ENCODE assay signal across 7 cellular contexts in genomic region chr12:6764011-6764828, GRCh38. TPM values are rescaled to one million over a fixed set of nuclear protein-coding genes. Genes with fewer than 3 reads are reported as not detected.
DNase-seq lines count a peak whose midpoint lies in the region; ATAC-seq and TF ChIP-seq lines count a peak whose summit lies in the region.

No MANE protein-coding gene starts in this region.

- H3K36me3 Mint-ChIP-seq in osteocyte (ENCODE audit: unreplicated experiment) = no peaks in the 10 kb centered on the region

- H2AFZ ChIP-seq in KMS-11 (ENCODE audit: low read depth) (peak overlapping the region; percentile 52), PC-9 (peak overlapping the region; percentile 70)

- TF ChIP-seq POLR2A in heart left ventricle (IDR thresholded peaks at IDR 0.05) = peak in 1 of 2 donors; percentile 42

- CTCF ChIA-PET in PC-9 (lab: Charles Lee) = interaction anchor here (0.7 to 4.8 kb wide), 3 partner anchors 11 to 87 kb away, joined by 3 to 83 read pairs (median 10); partner anchors contain the start of genes CDCA3 and MLF2

- H3K27ac Mint-ChIP-seq in osteocyte (ENCODE audit: unreplicated experiment) = peak overlapping the region; percentile 97

- no peak overlapping the region for H3K27ac ChIP-seq in KMS-11
- H3K27ac ChIP-seq in PC-9 = no peak overlapping the region; the same call in 1 of the 2 replicates
- peak overlapping the region; percentile 97 for H3K27ac ChIP-seq in angular gyrus (ENCODE audit: low read depth, low read length)
- peak overlapping the region; percentile 80 to 99 (median 94) for H3K27ac ChIP-seq in heart left ventricle

- H3K27me3 ChIP-seq in KMS-11 (ENCODE audit: insufficient read depth, low read depth) (peaks cover 10% of the 10 kb centered on the region; the same call in 1 of the 2 replicates), PC-9 (ENCODE audit: insufficient read depth, low read depth) (no peaks in the 10 kb centered on the region), heart left ventricle (peaks cover 0 to 4% (median 0%) of the 10 kb centered on the region in 9 donors)

- H3K36me3 ChIP-seq in KMS-11 (ENCODE audit: insufficient read depth) (no peaks in the 10 kb centered on the region), PC-9 (ENCODE audit: low read depth) (no peaks in the 10 kb centered on the region), heart left ventricle (peaks cover 0 to 1% (median 0%) of the 10 kb centered on the region in 9 donors)

- H3K9me3 Mint-ChIP-seq in osteocyte (ENCODE audit: unreplicated experiment) = no peaks in the 10 kb centered on the region

- H3K79me2 ChIP-seq in KMS-11 (ENCODE audit: insufficient read depth, low read depth) (no peaks in the 10 kb centered on the region), PC-9 (ENCODE audit: low read depth) (peaks cover 23% of the 10 kb centered on the region)

- peak overlapping the region; percentile 59; the same call in 1 of the 2 replicates for H3K4me2 ChIP-seq in KMS-11
- H3K4me2 ChIP-seq in PC-9 = peak overlapping the region; percentile 77

- ATAC-seq in heart left ventricle = peak; percentile 86 to 91 (median 88)

- DNase-seq in GM10266 (ENCODE audit: extremely low spot score) (peak; percentile 97), GOT3 (lab: John Stamatoyannopoulos, UW) (peak; percentile 79), PC-9 (peak; percentile 97 to 98), heart left ventricle (peak; percentile 94 to 97 (median 95)), osteocyte (ENCODE audit: extremely low spot score, unreplicated experiment) (peak; percentile 97)

- intact Hi-C loops in PC-9 (cut with micrococcal nuclease; ENCODE audit: unreplicated experiment) (loop anchor here (1.0 to 2.0 kb wide), 3 partner anchors 11 to 151 kb away; partner anchors contain the start of genes MLF2 and ZNF384), heart left ventricle (cut with DNase I) (loop anchor here in 2 of 10 donors (1.0 kb wide), 1 partner anchor 11 kb away; the partner anchor contains the start of gene MLF2 (in 2 of the 2))

- no peaks in the 10 kb centered on the region for H3K27me3 Mint-ChIP-seq in osteocyte (ENCODE audit: unreplicated experiment)

- no peak overlapping the region for H3K9ac ChIP-seq in KMS-11

- H3K9me3 ChIP-seq in PC-9 (ENCODE audit: insufficient read depth, low read depth) (no peaks in the 10 kb centered on the region), heart left ventricle (no peaks in the 10 kb centered on the region)

- POLR2A ChIA-PET in PC-9 (lab: Charles Lee; ENCODE audit: unreplicated experiment) = interaction anchor here (0.6 to 0.7 kb wide), 2 partner anchors 11 to 132 kb away, joined by 3 to 6 read pairs; partner anchors contain the start of gene MLF2

- H3K9me2 ChIP-seq in PC-9 (ENCODE audit: insufficient read depth) = no peaks in the 10 kb centered on the region

- H4K20me1 ChIP-seq in KMS-11 (ENCODE audit: insufficient read depth) (no peaks in the 10 kb centered on the region), PC-9 (ENCODE audit: insufficient read depth) (peaks cover 16% of the 10 kb centered on the region; the same call in 1 of the 2 replicates)

- H3F3A ChIP-seq in PC-9 (ENCODE audit: insufficient read depth, low read depth) = peaks cover 23% of the 10 kb centered on the region

- H3K4me1 ChIP-seq in KMS-11 (ENCODE audit: low read depth, poor library complexity, severe bottlenecking) (peaks cover 27% of the 10 kb centered on the region), PC-9 (replicated peaks; ENCODE audit: insufficient read depth) (peaks cover 36% of the 10 kb centered on the region), heart left ventricle (peaks cover 4 to 53% (median 39%) of the 10 kb centered on the region in 12 donors)

- TF ChIP-seq CTCF in GM10266 (IDR thresholded peaks at IDR 0.05; ENCODE audit: control insufficient read depth, insufficient read depth, low read depth, missing control alignments) (no peak), KMS-11 (conservative IDR thresholded peaks at IDR 0.05; ENCODE audit: low read depth, low read length) (no peak), PC-9 (conservative IDR thresholded peaks at IDR 0.05) (no peak), heart left ventricle (IDR thresholded peaks at IDR 0.05) (no peak), osteocyte (IDR thresholded peaks at IDR 0.05) (no peak)

- 1 to 3% (median 2%) methylated on average over 14 to 16 of the region's 16 CpGs for WGBS in heart left ventricle, 4 donors

- peak overlapping the region; percentile 70 for H3K4me3 Mint-ChIP-seq in osteocyte (ENCODE audit: unreplicated experiment)

- H3K4me3 ChIP-seq in KMS-11 (IDR thresholded peaks at IDR 0.05; ENCODE audit: insufficient read depth, low read depth, low read length) = no peak overlapping the region
- peak overlapping the region; percentile 21; the same call in 1 of the 2 replicates for H3K4me3 ChIP-seq in PC-9
- peak overlapping the region in 11 of 12 donors; percentile 7 to 100 (median 41) for H3K4me3 ChIP-seq in heart left ventricle

- no TSS peak for BruUV-seq in PC-9 (replicated peaks; lab: Mats Ljungman, UMichigan)

- H3K4me1 Mint-ChIP-seq in osteocyte (ENCODE audit: unreplicated experiment) = peaks cover 58% of the 10 kb centered on the region

RNA-seq across cellular contexts. Expression of gene PTMS, which starts 1.9 kb away (rescaled TPM):
- total RNA-seq in PC-9 (2021) (633 and 910 TPM in 2 replicates), heart left ventricle (100 to 1,000 TPM in 5 of 9 donors, 10 to 100 TPM in 4; 72.9 to 227 (median 100) TPM), osteocyte (501 and 554 TPM in 2 replicates)
- polyA plus RNA-seq in heart left ventricle = 100 to 1,000 TPM; 274 to 331 TPM

RNA-seq across cellular contexts. Expression of gene LAG3, which starts 8.1 kb away (rescaled TPM):
- total RNA-seq in PC-9 (2021) (9.4 and 10.5 TPM in 2 replicates), heart left ventricle (1 to 10 TPM in 2 of 9 donors, under 1 TPM in 3, not detected in 4; 0.10 to 1.5 (median 0.43) TPM), osteocyte (1.1 and 2.5 TPM in 2 replicates)
- polyA plus RNA-seq in heart left ventricle = under 1 TPM; 0.03 to 0.34 TPM

RNA-seq across cellular contexts. Expression of gene MLF2, which starts 11.3 kb away (rescaled TPM):
- total RNA-seq in PC-9 (2021) (349 and 379 TPM in 2 replicates), heart left ventricle (100 to 1,000 TPM; 126 to 207 (median 152) TPM), osteocyte (141 and 162 TPM in 2 replicates)
- 100 to 1,000 TPM; 136 to 231 TPM for polyA plus RNA-seq in heart left ventricle

RNA-seq across cellular contexts. Expression of gene CD4, which starts 25.1 kb away (rescaled TPM):
- 1.0 and 3.2 TPM in 2 replicates for total RNA-seq in PC-9 (2021)
- total RNA-seq in heart left ventricle = 10 to 100 TPM in 2 of 9 donors, 1 to 10 TPM in 7; 3.0 to 71.9 (median 5.4) TPM
- polyA plus RNA-seq in heart left ventricle = 1 to 10 TPM; 1.1 to 3.2 TPM
- total RNA-seq in osteocyte = 0.60 and 0.62 TPM in 2 replicates

RNA-seq across cellular contexts. Expression of gene COPS7A, which starts 40.4 kb away (rescaled TPM):
- total RNA-seq in PC-9 (2021) = 88.7 and 116 TPM in 2 replicates
- 10 to 100 TPM; 56.7 to 96.4 (median 82.6) TPM for total RNA-seq in heart left ventricle
- polyA plus RNA-seq in heart left ventricle = 100 to 1,000 TPM in 1 of 2 donors, 10 to 100 TPM in 1; 54.1 to 108 TPM
- 61.4 and 73.0 TPM in 2 replicates for total RNA-seq in osteocyte

Comparison
In these comparisons a context has a peak if more than half of its experiments do, and no peak if none do; other contexts are left out.
1. H3K27ac ChIP-seq: peak in angular gyrus (single experiment) and heart left ventricle (12 of 12); none in KMS-11 (single experiment) and PC-9 (single experiment).
2. Peak in every context shown above with its lines, with median percentiles within 50 percentile points of each other: DNase-seq.